8 cellular contexts compared by ENCODE assay signal in the genomic region with DNA sequence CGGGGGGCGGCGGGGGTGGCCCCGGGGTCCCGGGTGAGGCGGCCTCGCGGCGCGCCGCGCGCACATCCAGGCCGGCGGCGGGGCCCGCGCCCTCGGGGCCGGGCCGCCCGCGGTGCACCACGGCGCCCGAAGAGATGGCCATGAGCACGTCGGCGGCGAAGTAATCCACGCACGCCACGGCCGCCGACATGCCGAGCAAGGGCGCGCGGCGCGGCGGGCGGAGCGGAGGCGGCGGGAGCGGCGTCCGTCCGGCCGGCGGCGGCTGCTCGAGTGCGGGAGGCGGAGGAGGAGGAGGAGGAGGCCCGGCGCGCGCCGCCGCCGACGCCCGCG. TPM values are rescaled to one million over a fixed set of nuclear protein-coding genes. Genes with fewer than 3 reads are reported as not detected.
DNase-seq lines count a peak whose midpoint lies in the region; ATAC-seq and TF ChIP-seq lines count a peak whose summit lies in the region.

A gene (minus strand): TSS at position 272 of the 330 bp plus-strand sequence. CDS start 82 bp downstream, at position 190.

- H4K91ac ChIP-seq in neuronal stem cell (ENCODE audit: low read depth, low read length, poor library complexity) = no peak within 1 kb of the TSS

- H2AK5ac ChIP-seq in neuronal stem cell (ENCODE audit: low read depth, low read length) = peak within 1 kb of the TSS; percentile 90

- no peak within 1 kb of the TSS for H3K14ac ChIP-seq in neuronal stem cell (ENCODE audit: low read length)

- TF ChIP-seq CTCF in NB4 (IDR thresholded peaks at IDR 0.05; ENCODE audit: low read depth, low read length) (no peak), endothelial cell (IDR thresholded peaks at IDR 0.05; ENCODE audit: unreplicated experiment) (no peak)

- peaks cover 29 to 45% of the 10 kb centered on the region in 2 donors for H3K4me1 ChIP-seq in neuronal stem cell (ENCODE audit: control insufficient read depth in 2 of 2, insufficient read depth in 1 of 2, low read depth in 1 of 2, low read length in 2 of 2)

- peak; percentile 51 for TF ChIP-seq POLR2A in NB4 (IDR thresholded peaks at IDR 0.05; ENCODE audit: extremely low read depth, insufficient read length)

- H2BK120ac ChIP-seq in neuronal stem cell (ENCODE audit: low read depth, low read length) = no peak within 1 kb of the TSS

- peak within 1 kb of the TSS; percentile 53 for H2BK15ac ChIP-seq in neuronal stem cell (ENCODE audit: low read length)

- peaks cover 4% of the 10 kb centered on the region for H3K36me3 Mint-ChIP-seq in endothelial cell (ENCODE audit: low read depth, unreplicated experiment)

- peak within 1 kb of the TSS; percentile 76 for H3K27ac ChIP-seq in neuronal stem cell (replicated peaks; ENCODE audit: low read length)

- H3K36me3 ChIP-seq in neuronal stem cell (replicated peaks in 1 of 2; ENCODE audit: control insufficient read depth in 2 of 2, insufficient read depth in 2 of 2, low read length in 2 of 2) = no peaks in the 10 kb centered on the region

- no peak within 1 kb of the TSS for H2BK12ac ChIP-seq in neuronal stem cell (ENCODE audit: low read length)

- peaks cover 19% of the 10 kb centered on the region for H3K27me3 Mint-ChIP-seq in endothelial cell (ENCODE audit: unreplicated experiment)

- H3K9ac ChIP-seq in neuronal stem cell (ENCODE audit: low read depth, low read length, poor library complexity) = peak within 1 kb of the TSS; percentile 88

- peak; percentile 18 for ATAC-seq in GM18858 (IDR thresholded peaks at IDR 0.05; ENCODE audit: unreplicated experiment)

- peak within 1 kb of the TSS; percentile 95 for H3K18ac ChIP-seq in neuronal stem cell (ENCODE audit: low read length)

- no CpG with 5 or more reads among the region's 66 CpGs for WGBS in neuronal stem cell (ENCODE audit: extremely low coverage in 2 of 2, insufficient read length in 2 of 2, insufficient replicate concordance in 1 of 2), 2 donors

- H3K4ac ChIP-seq in neuronal stem cell (ENCODE audit: low read length) = no peak within 1 kb of the TSS

- peak within 1 kb of the TSS; percentile 93 for H3K4me3 Mint-ChIP-seq in endothelial cell (ENCODE audit: unreplicated experiment)

- H3K27ac Mint-ChIP-seq in endothelial cell (ENCODE audit: unreplicated experiment) = no peak within 1 kb of the TSS

- H2AFZ ChIP-seq in neuronal stem cell (ENCODE audit: low read length) = peak within 1 kb of the TSS; percentile 97

- H3K27me3 ChIP-seq in neuronal stem cell (ENCODE audit: control insufficient read depth in 3 of 3, insufficient read depth in 3 of 3, low read depth in 1 of 3, low read length in 3 of 3) = peaks cover 7 to 44% (median 22%) of the 10 kb centered on the region in 3 experiments

- peak within 1 kb of the TSS; percentile 91 for H3K23ac ChIP-seq in neuronal stem cell (ENCODE audit: low read depth, low read length, poor library complexity)

- DNase-seq in NB4 (ENCODE audit: low read depth) (no peak), endothelial cell (ENCODE audit: low spot score) (no peak), neuronal stem cell (ENCODE audit: low spot score) (no peak), NCI-H2107 (lab: John Stamatoyannopoulos, UW) (no peak), DMS114 treated with DMSO at 0.1 percent for 48 hours (lab: John Stamatoyannopoulos, UW; ENCODE audit: unreplicated experiment) (no peak), putamen (ENCODE audit: low spot score) (no peak), RKO (ENCODE audit: low spot score) (no peak)

- no peaks in the 10 kb centered on the region for H3K9me3 ChIP-seq in neuronal stem cell (replicated peaks in 1 of 2; ENCODE audit: control insufficient read depth in 2 of 2, insufficient read depth in 1 of 2, low read depth in 1 of 2, low read length in 2 of 2)

- peaks cover 15% of the 10 kb centered on the region for H3K79me1 ChIP-seq in neuronal stem cell (ENCODE audit: low read depth, low read length)

- H2BK5ac ChIP-seq in neuronal stem cell (ENCODE audit: low read length) = peak within 1 kb of the TSS; percentile 99

- peak within 1 kb of the TSS; percentile 77 for H3K4me3 ChIP-seq in NB4 (ENCODE audit: low read depth, low read length)
- H3K4me3 ChIP-seq in neuronal stem cell (ENCODE audit: low read length in 2 of 2) = peak within 1 kb of the TSS; percentile 90 to 95

- H3K9me3 Mint-ChIP-seq in endothelial cell (ENCODE audit: unreplicated experiment) = no peaks in the 10 kb centered on the region

- no peak within 1 kb of the TSS for H4K8ac ChIP-seq in neuronal stem cell (ENCODE audit: low read depth, low read length)

- peaks cover 5% of the 10 kb centered on the region for H3K4me1 Mint-ChIP-seq in endothelial cell (ENCODE audit: unreplicated experiment)

- peak within 1 kb of the TSS; percentile 97 for H3K4me2 ChIP-seq in neuronal stem cell (ENCODE audit: insufficient read depth, low read length, poor library complexity, severe bottlenecking)

RNA-seq across cellular contexts. Expression of the gene that starts here (rescaled TPM):
- 19.9 TPM for total RNA-seq in endothelial cell (ENCODE audit: unreplicated experiment)
- polyA plus RNA-seq in neuronal stem cell (2013, experiment 1 of 2) = 12.8 TPM
- polyA plus RNA-seq in neuronal stem cell (2013, experiment 2 of 2) = 12.5 TPM
